10 cellular contexts compared by ENCODE assay signal in the genomic region with DNA sequence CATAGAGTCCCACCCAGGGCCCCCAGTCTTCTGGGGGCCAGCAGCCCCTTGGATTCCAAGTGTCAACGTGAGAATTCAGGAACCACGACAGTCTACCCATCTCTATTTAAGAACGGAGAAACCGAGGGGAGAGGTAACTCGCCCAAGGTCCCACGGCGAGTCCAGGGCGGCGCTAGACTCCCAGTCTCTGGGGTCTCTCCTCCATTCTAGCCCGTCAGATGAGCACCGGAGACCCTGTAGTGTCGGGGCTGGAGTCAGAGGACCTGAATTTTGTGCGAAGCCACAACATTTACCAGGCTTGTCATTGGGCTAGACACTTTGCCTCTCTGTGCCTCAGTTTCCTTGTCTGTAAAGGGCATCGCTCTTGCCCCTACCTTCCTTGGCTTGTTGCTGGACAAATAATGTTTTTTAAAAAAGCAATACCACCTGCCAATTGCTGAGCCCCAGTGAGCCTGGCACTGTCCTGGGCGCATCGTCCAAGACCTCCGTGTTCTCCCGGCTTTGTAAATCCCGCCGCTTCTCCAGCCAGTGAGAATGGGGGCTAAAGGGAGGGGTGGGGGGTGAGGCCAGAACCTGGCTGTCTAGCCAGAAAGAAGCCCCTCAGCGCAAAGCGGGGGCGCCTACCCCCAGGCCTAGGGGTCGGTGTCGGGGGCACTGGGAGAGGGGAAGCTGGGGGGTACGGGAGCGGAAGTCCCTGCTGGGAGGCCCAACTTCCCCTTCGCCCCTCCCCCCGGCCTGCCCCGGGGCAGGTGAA.
A peak's percentile ranks its signal among the peaks of the same experiment; 100 is the strongest.
DNase-seq lines count a peak whose midpoint lies in the region; ATAC-seq and TF ChIP-seq lines count a peak whose summit lies in the region.
"Had no signal": no experiment of that assay in that cellular context is flagged by ENCODE, and none has a peak within 500 bp of the region (broad histone marks: within the 10 kb centered on the region; RNA-seq: fewer than 3 reads in every experiment).

No MANE protein-coding gene starts in this region.

- H3K27me3 ChIP-seq in SK-N-SH (ENCODE audit: insufficient read depth) (peaks cover 28% of the 10 kb centered on the region), dorsolateral prefrontal cortex (peaks cover 0 to 14% (median 0%) of the 10 kb centered on the region in 45 donors), mucosa of stomach (ENCODE audit: control insufficient read depth, insufficient read depth, low read length) (peaks cover 5% of the 10 kb centered on the region), tibial nerve (no peaks in the 10 kb centered on the region)
- H3K27me3 ChIP-seq: MG63 had no signal

- no peak overlapping the region for H2AFZ ChIP-seq in SK-N-SH (ENCODE audit: low read depth)

- peak overlapping the region; percentile 75; the same call in 1 of the 2 replicates for H3K4me2 ChIP-seq in SK-N-SH

- POLR2A ChIA-PET in SK-N-SH (lab: Yijun Ruan, JAX): no interaction called here

- TF ChIP-seq CTCF in SK-N-SH (IDR thresholded peaks at IDR 0.05) (no peak), dorsolateral prefrontal cortex (IDR thresholded peaks at IDR 0.05 in 54 of 56, conservative IDR thresholded peaks at IDR 0.05 in 2 of 56; ENCODE audit: low read depth in 1 of 56, partially characterized antibody in 56 of 56) (no peak), tibial nerve (IDR thresholded peaks at IDR 0.05) (no peak)

- peaks cover 4% of the 10 kb centered on the region for H3F3A ChIP-seq in SK-N-SH (replicated peaks; ENCODE audit: insufficient read depth)

- TF ChIP-seq EP300 in SK-N-SH (IDR thresholded peaks at IDR 0.05; ENCODE audit: borderline replicate concordance in 1 of 2, low read depth in 1 of 2, low read length in 1 of 2): no peak
- no peak for TF ChIP-seq EP300 in tibial nerve (IDR thresholded peaks at IDR 0.05)

- intact Hi-C loops in dorsolateral prefrontal cortex (cut with DNase I): loop anchor here (2.0 to 5.0 kb wide), 4 partner anchors 58 to 310 kb away; partner anchors contain the start of genes FOXP4 (in 1 of the 2) and TFEB (in 1 of the 2)

- H3K9ac ChIP-seq in SK-N-SH: no peak overlapping the region
- peak overlapping the region; percentile 74 for H3K9ac ChIP-seq in mucosa of stomach (ENCODE audit: low read length)

- DNase-seq in SK-N-SH (no peak), dorsolateral prefrontal cortex (no peak), tibial nerve (ENCODE audit: low spot score in 2 of 2) (peak in 1 of 2 donors; percentile 29), germinal center (ENCODE audit: low spot score) (no peak)
- DNase-seq: DND-41 had no signal

- H3K9me3 ChIP-seq in SK-N-SH: no peaks in the 10 kb centered on the region
- no peaks in the 10 kb centered on the region for H3K9me3 ChIP-seq in mucosa of stomach (ENCODE audit: control insufficient read depth, low read length)
- H3K9me3 ChIP-seq in tibial nerve: no peaks in the 10 kb centered on the region
- H3K9me3 ChIP-seq: MG63 had no signal

- TF ChIP-seq RAD21 in SK-N-SH (IDR thresholded peaks at IDR 0.05; ENCODE audit: low read length): no peak

- H3K4me1 ChIP-seq in SK-N-SH (ENCODE audit: control insufficient read depth in 1 of 2, insufficient read depth in 2 of 2, low read depth in 1 of 2, low read length in 1 of 2): peaks cover 4 to 17% of the 10 kb centered on the region in 2 experiments; a peak in 1 of 4 replicates
- H3K4me1 ChIP-seq in mucosa of stomach (ENCODE audit: control insufficient read depth, insufficient read depth, low read length): peaks cover 45% of the 10 kb centered on the region
- H3K4me1 ChIP-seq in tibial nerve: peaks cover 0 to 65% (median 43%) of the 10 kb centered on the region in 4 donors

- CTCF ChIA-PET in SK-N-SH (lab: Yijun Ruan, JAX): interaction anchor here (0.9 to 5.7 kb wide), 14 partner anchors 16 to 359 kb away, joined by 3 to 52 read pairs (median 12); no protein-coding TSS in a partner anchor

- H3K27ac ChIP-seq in SK-N-SH (ENCODE audit: low read depth in 2 of 2, low read length in 1 of 2) (no peak overlapping the region), dorsolateral prefrontal cortex (peak overlapping the region in 57 of 59 donors; percentile 51 to 96 (median 86)), tibial nerve (peak overlapping the region; percentile 63 to 92 (median 88))

- ATAC-seq in SK-N-SH treated with all-trans-retinoic acid at 6 μM for 48 hours: no peak
- no peak for ATAC-seq in HG02840 (IDR thresholded peaks at IDR 0.05; ENCODE audit: low FRiP score, unreplicated experiment)
- no peak for ATAC-seq in HG02763 (IDR thresholded peaks at IDR 0.05; ENCODE audit: unreplicated experiment)

- H3K4me3 ChIP-seq in SK-N-SH (ENCODE audit: low read depth in 2 of 2, low read length in 1 of 2) (no peak overlapping the region; a peak in 1 of 4 replicates), dorsolateral prefrontal cortex (peak overlapping the region in 57 of 59 donors; percentile 46 to 77 (median 63)), mucosa of stomach (ENCODE audit: low read length) (peak overlapping the region; percentile 12), tibial nerve (peak overlapping the region; percentile 27 to 58 (median 48))

- H3K79me2 ChIP-seq in SK-N-SH (ENCODE audit: insufficient read depth): no peaks in the 10 kb centered on the region

- H4K20me1 ChIP-seq in SK-N-SH (ENCODE audit: insufficient read depth): no peaks in the 10 kb centered on the region

- H3K36me3 ChIP-seq in SK-N-SH (replicated peaks in 1 of 2; ENCODE audit: control insufficient read depth in 1 of 2, insufficient read depth in 2 of 2, low read length in 1 of 2) (no peaks in the 10 kb centered on the region), mucosa of stomach (ENCODE audit: control insufficient read depth, insufficient read depth, low read length) (no peaks in the 10 kb centered on the region), tibial nerve (no peaks in the 10 kb centered on the region)
- H3K36me3 ChIP-seq: MG63 had no signal

- TF ChIP-seq POLR2A in tibial nerve (IDR thresholded peaks at IDR 0.05): no peak

- no peaks in the 10 kb centered on the region for H3K9me2 ChIP-seq in SK-N-SH

- 16% methylated on average over 25 of the region's 30 CpGs for WGBS in SK-N-SH (ENCODE audit: low lambda C conversion rate)
- WGBS in tibial nerve, 2 donors: 24 to 25% methylated on average over 27 of the region's 30 CpGs

TF ChIP-seq in SK-N-SH, 30 proteins besides CTCF, POLR2A, EP300 and RAD21:
- TF ChIP-seq TEAD4 (IDR thresholded peaks at IDR 0.05; ENCODE audit: borderline replicate concordance, insufficient read depth) (no peak), EZH2phosphoT487 (IDR thresholded peaks at IDR 0.05; ENCODE audit: borderline replicate concordance, low read depth) (0 out of 2 replicates have a peak, but pooled peaks have one; percentile 12)

TF ChIP-seq in SK-N-SH treated with all-trans-retinoic acid at 6 μM for 48 hours, 23 proteins besides CTCF, POLR2A, EP300 and RAD21:
- TF ChIP-seq CSDC2 (CRISPR knock-in tag; IDR thresholded peaks at IDR 0.05): no peak
- no peak for TF ChIP-seq ZNF565 (CRISPR knock-in tag; conservative IDR thresholded peaks at IDR 0.05; ENCODE audit: low read depth)
- TF ChIP-seq TOX (CRISPR knock-in tag; IDR thresholded peaks at IDR 0.05; ENCODE audit: borderline replicate concordance): no peak
- TF ChIP-seq SNAI2 (CRISPR knock-in tag; IDR thresholded peaks at IDR 0.05): no peak
- no peak for TF ChIP-seq ZNF8 (CRISPR knock-in tag; IDR thresholded peaks at IDR 0.05)
- TF ChIP-seq OSR1 (CRISPR knock-in tag; IDR thresholded peaks at IDR 0.05): no peak

Comparison
In these comparisons a context has a peak if more than half of its experiments do, and no peak if none do; other contexts are left out.
1. H3K27ac ChIP-seq: peak in dorsolateral prefrontal cortex (57 of 59) and tibial nerve (4 of 4); none in SK-N-SH (0 of 2).
2. H3K4me3 ChIP-seq: peak in dorsolateral prefrontal cortex (57 of 59), mucosa of stomach (single experiment) and tibial nerve (4 of 4); none in SK-N-SH (0 of 2).